Comparison of ENCODE assay signal across 1 cellular context in the genomic region with DNA sequence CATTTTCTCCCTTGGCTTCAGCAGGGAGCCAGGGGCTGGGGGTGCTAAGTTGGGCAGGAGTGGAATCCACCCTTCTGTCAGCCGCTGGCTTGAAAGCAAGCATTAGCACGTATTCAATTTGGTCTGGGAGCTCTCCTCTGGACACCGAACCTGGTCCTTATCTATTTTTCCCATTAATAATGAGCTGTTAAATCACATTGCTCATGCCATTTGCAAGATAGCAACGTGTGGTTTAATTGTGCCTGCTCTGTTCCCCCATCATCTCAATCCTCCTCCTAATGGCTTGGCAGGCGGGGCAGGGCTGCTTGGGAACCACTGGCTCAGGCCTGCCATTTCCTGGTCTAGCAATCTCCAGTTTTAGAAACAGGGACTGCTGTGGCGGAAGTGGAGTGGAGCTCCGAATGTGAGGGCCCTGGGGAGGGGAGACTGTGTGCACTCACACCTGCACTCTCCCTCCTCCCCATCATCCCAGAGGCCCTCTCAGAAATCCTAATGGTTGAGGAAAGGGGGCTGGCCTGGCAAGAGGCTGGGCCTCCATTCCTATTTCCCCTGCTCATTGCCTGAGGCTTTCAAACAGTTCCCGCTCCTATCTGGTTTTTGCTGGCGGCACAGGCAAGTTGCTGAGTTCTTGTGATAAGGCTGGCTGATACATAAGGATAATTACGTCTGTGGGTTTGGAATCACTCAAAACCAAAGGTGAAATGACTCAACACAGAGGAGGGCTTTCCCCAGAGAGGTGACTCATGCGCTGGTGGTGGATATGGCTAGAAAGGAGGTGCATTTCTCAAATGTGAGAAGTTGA.
TF ChIP-seq lines count a peak whose summit lies in the region.

No MANE protein-coding gene starts in this region.

TF ChIP-seq in IMR-90, 13 proteins besides CTCF, POLR2A, EP300 and RAD21:
- TF ChIP-seq, protein P1, sequence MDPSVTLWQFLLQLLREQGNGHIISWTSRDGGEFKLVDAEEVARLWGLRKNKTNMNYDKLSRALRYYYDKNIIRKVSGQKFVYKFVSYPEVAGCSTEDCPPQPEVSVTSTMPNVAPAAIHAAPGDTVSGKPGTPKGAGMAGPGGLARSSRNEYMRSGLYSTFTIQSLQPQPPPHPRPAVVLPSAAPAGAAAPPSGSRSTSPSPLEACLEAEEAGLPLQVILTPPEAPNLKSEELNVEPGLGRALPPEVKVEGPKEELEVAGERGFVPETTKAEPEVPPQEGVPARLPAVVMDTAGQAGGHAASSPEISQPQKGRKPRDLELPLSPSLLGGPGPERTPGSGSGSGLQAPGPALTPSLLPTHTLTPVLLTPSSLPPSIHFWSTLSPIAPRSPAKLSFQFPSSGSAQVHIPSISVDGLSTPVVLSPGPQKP (IDR thresholded peaks at IDR 0.05; ENCODE audit: borderline replicate concordance, low read depth, low read length), result no peak
- TF ChIP-seq MAZ (IDR thresholded peaks at IDR 0.05; ENCODE audit: borderline replicate concordance, low read depth, low read length) (no peak), MXI1 (IDR thresholded peaks at IDR 0.05; ENCODE audit: borderline replicate concordance, low read depth, low read length) (no peak), CEBPB (IDR thresholded peaks at IDR 0.05; ENCODE audit: low read depth, low read length) (peak; percentile 74), RCOR1 (IDR thresholded peaks at IDR 0.05; ENCODE audit: insufficient replicate concordance, low read length) (peak; percentile 64), NFE2L2 (IDR thresholded peaks at IDR 0.05; ENCODE audit: low read depth, low read length) (peak; percentile 63), SMC3 (IDR thresholded peaks at IDR 0.05; ENCODE audit: low read depth, low read length) (0 out of 2 replicates have a peak, but pooled peaks have one; percentile 13), MAFK (IDR thresholded peaks at IDR 0.05; ENCODE audit: low read depth, low read length) (peak; percentile 57), BHLHE40 (IDR thresholded peaks at IDR 0.05; ENCODE audit: low read depth, low read length) (peak; percentile 63), RFX5 (IDR thresholded peaks at IDR 0.05; ENCODE audit: low read depth, low read length) (no peak), FOS (IDR thresholded peaks at IDR 0.05; ENCODE audit: low read depth, low read length) (peak; percentile 99), CHD1 (IDR thresholded peaks at IDR 0.05; ENCODE audit: low read depth, low read length) (no peak)
- TF ChIP-seq, protein P2, sequence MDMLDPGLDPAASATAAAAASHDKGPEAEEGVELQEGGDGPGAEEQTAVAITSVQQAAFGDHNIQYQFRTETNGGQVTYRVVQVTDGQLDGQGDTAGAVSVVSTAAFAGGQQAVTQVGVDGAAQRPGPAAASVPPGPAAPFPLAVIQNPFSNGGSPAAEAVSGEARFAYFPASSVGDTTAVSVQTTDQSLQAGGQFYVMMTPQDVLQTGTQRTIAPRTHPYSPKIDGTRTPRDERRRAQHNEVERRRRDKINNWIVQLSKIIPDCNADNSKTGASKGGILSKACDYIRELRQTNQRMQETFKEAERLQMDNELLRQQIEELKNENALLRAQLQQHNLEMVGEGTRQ (IDR thresholded peaks at IDR 0.05; ENCODE audit: low read depth, low read length), result no peak
